In genomic region chr3:132469326-132469725, GRCh38 we compare ENCODE assay signal across 26 cellular contexts.
"Had no signal": no experiment of that assay in that cellular context is flagged by ENCODE, and none has a peak within 500 bp of the region (broad histone marks: within the 10 kb centered on the region; RNA-seq: fewer than 3 reads in every experiment).

No MANE protein-coding gene starts in this region.

- H3K9me3 ChIP-seq: colonic mucosa, left lung, neutrophil, pancreas, prostate gland, right atrium auricular region, suprapubic skin, transverse colon, upper lobe of right lung, uterus had no signal

- H3K27ac ChIP-seq: colonic mucosa, left lung, neutrophil, pancreas, prostate gland, right atrium auricular region, suprapubic skin, transverse colon, upper lobe of right lung, uterus had no signal

- H3K4me3 ChIP-seq: colonic mucosa, left lung, pancreas, prostate gland, right atrium auricular region, smooth muscle cell, suprapubic skin, transverse colon, upper lobe of right lung, uterus had no signal

- DNase-seq: colonic mucosa; dermis blood vessel endothelial cell; effector memory CD4-positive, alpha-beta T cell; head of caudate nucleus; kidney; left cardiac atrium; left lung; mesenchymal stem cell; midbrain; naive thymus-derived CD4-positive, alpha-beta T cell; pancreas; stimulated activated CD4-positive, alpha-beta T cell treated with anti-CD3 and anti-CD28 coated beads, Interleukin-12 subunit alpha, Interleukin-12 subunit beta, amount 100 ng/mL, for 4 hours; stimulated activated CD4-positive, alpha-beta T cell treated with anti-CD3 and anti-CD28 coated beads, Interleukin-1b, Interleukin-23, amount 100 ng/mL, for 48 hours; stimulated activated CD4-positive, alpha-beta T cell treated with anti-CD3 and anti-CD28 coated beads, Interleukin-4, amount 100 ng/mL, for 1 hour; stimulated activated CD8-positive, alpha-beta memory T cell treated with anti-CD3 and anti-CD28 coated beads, Interleukin-4, amount 100 ng/mL, for 48 hours; stimulated activated naive CD4-positive, alpha-beta T cell; stimulated activated naive CD8-positive, alpha-beta T cell treated with anti-CD3 and anti-CD28 coated beads, Interleukin-15, amount 100 ng/mL, for 72 hours; transverse colon; upper lobe of right lung; uterus had no signal

- H3K9me3 Mint-ChIP-seq: naive thymus-derived CD4-positive, alpha-beta T cell; stimulated activated naive CD8-positive, alpha-beta T cell treated with anti-CD3 and anti-CD28 coated beads, Interleukin-15, amount 100 ng/mL, for 72 hours had no signal

- H3K4me1 ChIP-seq: colonic mucosa, left lung, pancreas, prostate gland, right atrium auricular region, suprapubic skin, transverse colon, upper lobe of right lung, uterus had no signal

- H3K36me3 ChIP-seq: colonic mucosa, prostate gland, uterus had no signal

- H3K27me3 Mint-ChIP-seq: naive thymus-derived CD4-positive, alpha-beta T cell; stimulated activated naive CD8-positive, alpha-beta T cell treated with anti-CD3 and anti-CD28 coated beads, Interleukin-15, amount 100 ng/mL, for 72 hours had no signal

- H3K27ac Mint-ChIP-seq: nephron; stimulated activated naive CD8-positive, alpha-beta T cell treated with anti-CD3 and anti-CD28 coated beads, Interleukin-15, amount 100 ng/mL, for 72 hours had no signal

- H3K27me3 ChIP-seq: colonic mucosa, left lung, neutrophil, pancreas, right atrium auricular region, suprapubic skin, transverse colon, upper lobe of right lung, uterus had no signal

- H3K4me3 Mint-ChIP-seq: naive thymus-derived CD4-positive, alpha-beta T cell; nephron; stimulated activated naive CD8-positive, alpha-beta T cell treated with anti-CD3 and anti-CD28 coated beads, Interleukin-15, amount 100 ng/mL, for 72 hours had no signal

- H3K4me1 Mint-ChIP-seq: naive thymus-derived CD4-positive, alpha-beta T cell; nephron; stimulated activated naive CD8-positive, alpha-beta T cell treated with anti-CD3 and anti-CD28 coated beads, Interleukin-15, amount 100 ng/mL, for 72 hours had no signal
